6 cellular contexts compared by ENCODE assay signal in the genomic region with DNA sequence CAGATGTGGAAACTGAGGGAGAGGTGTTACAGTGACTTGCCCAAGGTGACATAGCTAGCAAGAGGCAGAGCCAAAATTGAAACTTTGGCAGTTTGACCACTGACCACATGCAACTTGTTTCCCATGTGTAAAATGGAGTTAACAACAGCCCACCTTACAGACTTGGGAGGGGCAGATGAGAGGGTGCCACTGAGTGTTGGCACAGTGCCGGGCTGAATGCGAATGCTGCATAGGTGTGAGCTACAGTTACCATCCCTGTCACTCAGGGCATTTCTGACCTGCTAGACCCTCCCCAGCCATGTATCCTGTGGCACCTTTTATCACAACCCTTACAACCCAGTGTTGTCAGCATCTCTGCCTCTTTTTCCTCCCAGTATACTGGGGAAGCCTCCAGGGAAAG. TPM values are rescaled to one million over a fixed set of nuclear protein-coding genes. Genes with fewer than 3 reads are reported as not detected.
"Had no signal": no experiment of that assay in that cellular context is flagged by ENCODE, and none has a peak within 500 bp of the region (broad histone marks: within the 10 kb centered on the region; RNA-seq: fewer than 3 reads in every experiment).

No MANE protein-coding gene starts in this region.

- H3K4me3 ChIP-seq: GM23338 had no signal

- ATAC-seq: GM23338 had no signal

- H3K4me3 Mint-ChIP-seq: GM23338, H9 had no signal

- H3K27ac Mint-ChIP-seq: GM23338 had no signal

- H3K27me3 Mint-ChIP-seq: IgD-negative memory B cell had no signal

- H3K4me1 Mint-ChIP-seq: H9 had no signal

- DNase-seq: H9, HCEC 1CT, KBM-7 had no signal

RNA-seq across cellular contexts. Expression of a gene that starts 50.8 kb away (rescaled TPM):
- total RNA-seq: HT-29 had no signal
- polyA plus RNA-seq: IgD-negative memory B cell had no signal
